Comparison of ENCODE assay signal across 8 cellular contexts in the genomic region with DNA sequence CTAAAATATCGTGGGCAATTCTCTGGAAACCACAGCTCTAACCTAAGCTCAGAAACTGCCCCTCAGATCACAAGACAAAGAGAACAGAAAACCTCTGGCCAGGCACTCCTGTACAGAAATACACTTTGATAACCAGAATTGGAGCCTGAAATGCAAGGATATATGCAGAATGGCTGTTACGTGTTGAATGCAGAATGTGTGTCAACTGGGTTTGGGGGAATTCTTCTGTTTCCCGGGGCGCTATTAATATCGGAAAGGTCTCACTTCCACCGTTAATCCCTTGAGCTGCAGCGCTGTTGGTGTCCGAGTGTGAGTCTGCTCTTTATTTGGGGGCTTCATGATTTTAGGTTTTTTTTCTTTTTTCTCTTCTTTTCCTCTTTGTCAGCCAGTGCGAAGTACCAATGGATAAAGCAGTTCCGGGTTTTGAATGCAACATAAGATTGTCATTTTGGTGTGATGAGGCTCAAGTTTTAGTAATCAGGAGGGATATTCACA. TPM values are rescaled to one million over a fixed set of nuclear protein-coding genes. Genes with fewer than 3 reads are reported as not detected.
A peak's percentile ranks its signal among the peaks of the same experiment; 100 is the strongest.
DNase-seq lines count a peak whose midpoint lies in the region; ATAC-seq and TF ChIP-seq lines count a peak whose summit lies in the region.

No MANE protein-coding gene starts in this region.

- peak overlapping the region; percentile 70; the same call in 1 of the 2 replicates for H3K27ac ChIP-seq in MM.1S (ENCODE audit: low read length)
- peak overlapping the region; percentile 94 for H3K27ac ChIP-seq in mesodermal cell (ENCODE audit: low read depth, low read length, severe bottlenecking)

- peaks cover 55% of the 10 kb centered on the region for H3K79me2 ChIP-seq in MM.1S (ENCODE audit: low read length)

- H4K20me1 ChIP-seq in MM.1S (ENCODE audit: insufficient read depth, low read length): no peaks in the 10 kb centered on the region

- H3K9me3 ChIP-seq in MM.1S (replicated peaks; ENCODE audit: insufficient read depth, low read length) (no peaks in the 10 kb centered on the region), mesodermal cell (ENCODE audit: control insufficient read depth, low read length) (peaks cover 5% of the 10 kb centered on the region)

- H3K4me1 ChIP-seq in MM.1S (ENCODE audit: low read length): peaks cover 8% of the 10 kb centered on the region
- H3K4me1 ChIP-seq in mesodermal cell (ENCODE audit: control insufficient read depth, insufficient read depth, low read length, poor library complexity, severe bottlenecking): peaks cover 5% of the 10 kb centered on the region

- H3K9me2 ChIP-seq in MM.1S (replicated peaks; ENCODE audit: insufficient read depth, low read length): no peaks in the 10 kb centered on the region

- DNase-seq in D341Med (ENCODE audit: low spot score) (peak; percentile 19), MM.1S (no peak), cardiac fibroblast (ENCODE audit: low read depth in 2 of 2) (peak; percentile 22 to 37), NCI-H2107 (lab: John Stamatoyannopoulos, UW) (no peak), inferior parietal cortex (ENCODE audit: extremely low spot score) (no peak)
- DNase-seq in stimulated activated naive CD4-positive, alpha-beta T cell treated with Interleukin-2 at 50 U/mL for 16 hours (lab: John Stamatoyannopoulos, UW): no peak

- peak overlapping the region; percentile 74 for H3K4me2 ChIP-seq in MM.1S (ENCODE audit: low read depth, low read length)

- ATAC-seq in GM19463 (IDR thresholded peaks at IDR 0.05; ENCODE audit: unreplicated experiment): peak; percentile 2

- H2AFZ ChIP-seq in MM.1S (ENCODE audit: low read length): peak overlapping the region; percentile 89

- TF ChIP-seq CTCF in MM.1S (IDR thresholded peaks at IDR 0.05; ENCODE audit: low read length) (no peak), cardiac fibroblast (IDR thresholded peaks at IDR 0.05; ENCODE audit: low read depth, low read length) (no peak)

- H3K9ac ChIP-seq in MM.1S (ENCODE audit: low read length): peak overlapping the region; percentile 72; the same call in 1 of the 2 replicates

- H3K27me3 ChIP-seq in MM.1S (replicated peaks; ENCODE audit: insufficient read depth, low read length): no peaks in the 10 kb centered on the region

- H3K36me3 ChIP-seq in MM.1S (replicated peaks; ENCODE audit: insufficient read depth, low read length) (no peaks in the 10 kb centered on the region), mesodermal cell (ENCODE audit: control insufficient read depth, insufficient read depth, low read length) (peaks cover 8% of the 10 kb centered on the region)

- H3K4me3 ChIP-seq in MM.1S (ENCODE audit: low read length) (peak overlapping the region; percentile 89), cardiac fibroblast (replicated peaks in 1 of 2; ENCODE audit: low read depth in 2 of 2, low read length in 2 of 2) (peak overlapping the region; percentile 96 to 99), mesodermal cell (ENCODE audit: extremely low read depth, insufficient read depth, low read length, poor library complexity, severe bottlenecking) (peak overlapping the region; percentile 84)

- WGBS in mesodermal cell (ENCODE audit: insufficient coverage in 2 of 2), 2 experiments: 0 to 2% methylated on average over 7 to 8 of the region's 10 CpGs

- H3F3A ChIP-seq in MM.1S (ENCODE audit: insufficient read depth, low read length): peaks cover 24% of the 10 kb centered on the region

RNA-seq across cellular contexts. Expression of gene PIK3R1, which starts 1.2 kb away (rescaled TPM):
- polyA plus RNA-seq in mesodermal cell (2013, experiment 1 of 2): 12.6 TPM
- 13.0 TPM for polyA plus RNA-seq in mesodermal cell (2013, experiment 2 of 2)

Comparison
In these comparisons a context has a peak if more than half of its experiments do, and no peak if none do; other contexts are left out.
1. DNase-seq: peak in D341Med (single experiment) and cardiac fibroblast (2 of 2); none in MM.1S (single experiment), NCI-H2107 (single experiment), inferior parietal cortex (single experiment) and stimulated activated naive CD4-positive, alpha-beta T cell treated with Interleukin-2 at 50 U/mL for 16 hours (single experiment).
2. Peak in every context shown above with its lines, with median percentiles within 50 percentile points of each other: H3K4me3 ChIP-seq.